Comparison of ENCODE assay signal across 11 cellular contexts in genomic region chr6:16473184-16473907, GRCh38.
DNase-seq lines count a peak whose midpoint lies in the region; ATAC-seq lines count a peak whose summit lies in the region.
"Had no signal": no experiment of that assay in that cellular context is flagged by ENCODE, and none has a peak within 500 bp of the region (broad histone marks: within the 10 kb centered on the region; RNA-seq: fewer than 3 reads in every experiment).

No MANE protein-coding gene starts in this region.

- H3K27me3 ChIP-seq in duodenal mucosa (ENCODE audit: control insufficient read depth in 1 of 2, insufficient read depth in 2 of 2, low read length in 2 of 2) = no peaks in the 10 kb centered on the region

- H3K27ac ChIP-seq in duodenal mucosa (ENCODE audit: low read depth, low read length) = peak overlapping the region; percentile 5
- H3K27ac ChIP-seq: VCaP had no signal

- H3K4me1 ChIP-seq in duodenal mucosa (ENCODE audit: control insufficient read depth in 1 of 2, insufficient read depth in 2 of 2, low read length in 2 of 2) = peaks cover 5 to 8% of the 10 kb centered on the region in 2 donors

- no peaks in the 10 kb centered on the region for H3K9me3 ChIP-seq in duodenal mucosa (ENCODE audit: control insufficient read depth in 1 of 2, low read length in 2 of 2)

- H3K36me3 ChIP-seq in duodenal mucosa (ENCODE audit: control insufficient read depth in 1 of 2, insufficient read depth in 2 of 2, low read length in 2 of 2) = peaks cover 0 to 4% of the 10 kb centered on the region in 2 donors

- no peak overlapping the region for H3K4me3 ChIP-seq in duodenal mucosa (ENCODE audit: low read depth in 1 of 2, low read length in 2 of 2)

- no peak overlapping the region for H3K9ac ChIP-seq in duodenal mucosa (ENCODE audit: low read depth in 1 of 2, low read length in 2 of 2)

- DNase-seq in T1000 (lab: John Stamatoyannopoulos, UW) (no peak), HuH-7.5 (ENCODE audit: low spot score) (no peak), NCI-H2227 treated with DMSO at 0.1 percent for 48 hours (lab: John Stamatoyannopoulos, UW) (no peak), SKM-1 treated with dmso at 0.1 percent for 144 hours (lab: John Stamatoyannopoulos, UW; ENCODE audit: unreplicated experiment) (no peak)
- DNase-seq: mammary epithelial cell, NCI-H1105 treated with DMSO at 0.1 percent for 48 hours had no signal

- ATAC-seq in GM18498 (IDR thresholded peaks at IDR 0.05; ENCODE audit: unreplicated experiment) (peak; percentile 53), GM19468 (IDR thresholded peaks at IDR 0.05; ENCODE audit: extremely low read depth, unreplicated experiment) (peak; percentile 23), HG03280 (IDR thresholded peaks at IDR 0.05; ENCODE audit: unreplicated experiment) (peak; percentile 52)
